In the genomic region with DNA sequence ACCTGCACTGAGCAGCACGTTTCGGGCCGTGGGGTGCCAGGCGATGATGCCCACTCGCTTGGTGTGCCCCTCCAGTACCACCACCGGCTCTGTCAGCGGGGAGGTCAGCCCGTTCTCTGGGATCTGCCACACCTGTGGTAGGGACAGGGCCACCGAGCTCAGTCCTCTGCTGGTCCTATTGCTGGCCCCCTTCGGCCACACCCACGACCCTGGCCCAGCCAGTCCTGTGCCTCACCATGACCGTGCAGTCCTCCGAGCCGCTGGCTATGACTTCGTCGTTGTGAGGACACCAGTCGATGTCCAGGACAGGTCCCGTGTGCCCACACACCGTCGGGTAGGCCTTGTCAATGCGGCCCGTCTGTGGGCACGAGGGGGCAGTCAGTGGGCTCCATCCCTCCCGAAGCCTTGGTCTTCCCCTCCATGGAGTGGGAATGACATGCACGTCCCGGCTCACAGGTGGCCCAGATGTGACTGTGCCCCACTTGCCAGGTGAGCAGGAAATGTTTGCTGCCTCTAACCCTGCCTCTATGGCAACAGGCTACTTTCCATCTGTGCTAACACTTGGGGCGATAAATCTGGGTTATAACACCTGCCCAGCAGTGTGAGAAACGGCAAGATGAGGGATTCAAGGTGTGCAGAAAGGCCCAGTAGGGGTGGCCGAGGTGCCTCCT, we compare ENCODE assay signal across 10 cellular contexts. TPM values are rescaled to one million over a fixed set of nuclear protein-coding genes. Genes with fewer than 3 reads are reported as not detected.
DNase-seq lines count a peak whose midpoint lies in the region; ATAC-seq and TF ChIP-seq lines count a peak whose summit lies in the region.
"Had no signal": no experiment of that assay in that cellular context is flagged by ENCODE, and none has a peak within 500 bp of the region (broad histone marks: within the 10 kb centered on the region; RNA-seq: fewer than 3 reads in every experiment).

No MANE protein-coding gene starts in this region.

- no peak overlapping the region for H3K4me3 ChIP-seq in right atrium auricular region
- H3K4me3 ChIP-seq in iPS-20b (ENCODE audit: low read length): peak overlapping the region; percentile 83; the same call in 1 of the 2 replicates

- H3K9me3 ChIP-seq in right atrium auricular region (no peaks in the 10 kb centered on the region), iPS-20b (ENCODE audit: insufficient read depth, low read depth, low read length) (no peaks in the 10 kb centered on the region)

- peak overlapping the region; percentile 84 for H3K27ac Mint-ChIP-seq in type B pancreatic cell

- H3K27me3 ChIP-seq in right atrium auricular region (no peaks in the 10 kb centered on the region), iPS-20b (ENCODE audit: insufficient read depth, low read length) (no peaks in the 10 kb centered on the region)

- ATAC-seq in Right ventricle myocardium inferior: no peak
- ATAC-seq in activated T-cell treated with anti-CD3 and anti-CD28 coated beads, Interleukin-2, amount 50 U/mL, for 4 hours: no peak
- ATAC-seq in GM21526 (IDR thresholded peaks at IDR 0.05; ENCODE audit: low FRiP score, unreplicated experiment): no peak
- ATAC-seq in HG03196 (IDR thresholded peaks at IDR 0.05; ENCODE audit: unreplicated experiment): no peak

- H3K36me3 Mint-ChIP-seq in activated T-cell treated with anti-CD3 and anti-CD28 coated beads, Interleukin-2, amount 50 U/mL, for 4 hours (ENCODE audit: insufficient read depth): no peaks in the 10 kb centered on the region
- H3K36me3 Mint-ChIP-seq in type B pancreatic cell: no peaks in the 10 kb centered on the region

- H3K4me3 Mint-ChIP-seq in activated T-cell treated with anti-CD3 and anti-CD28 coated beads, Interleukin-2, amount 50 U/mL, for 4 hours: peak overlapping the region; percentile 74
- H3K4me3 Mint-ChIP-seq in type B pancreatic cell: peak overlapping the region; percentile 88

- H3K9ac ChIP-seq in iPS-20b (ENCODE audit: low read depth, low read length): no peak overlapping the region

- H3K27me3 Mint-ChIP-seq in activated T-cell treated with anti-CD3 and anti-CD28 coated beads, Interleukin-2, amount 50 U/mL, for 4 hours (ENCODE audit: low read depth): no peaks in the 10 kb centered on the region
- H3K27me3 Mint-ChIP-seq in type B pancreatic cell: no peaks in the 10 kb centered on the region

- peaks cover 0 to 57% of the 10 kb centered on the region in 2 donors for H3K4me1 ChIP-seq in right atrium auricular region
- H3K4me1 ChIP-seq in iPS-20b (ENCODE audit: insufficient read depth, low read length): no peaks in the 10 kb centered on the region; the same call in 1 of the 2 replicates

- DNase-seq in Right ventricle myocardium inferior (ENCODE audit: missing footprints): peak; percentile 52
- DNase-seq in right atrium auricular region (ENCODE audit: low spot score): no peak
- no peak for DNase-seq in activated T-cell treated with anti-CD3 and anti-CD28 coated beads, Interleukin-2, amount 50 U/mL, for 4 hours
- DNase-seq in type B pancreatic cell (ENCODE audit: extremely low spot score, unreplicated experiment): no peak
- DNase-seq in superior temporal gyrus (ENCODE audit: extremely low spot score): no peak
- DNase-seq: SHP77 had no signal

- no peaks in the 10 kb centered on the region for H3K9me3 Mint-ChIP-seq in activated T-cell treated with anti-CD3 and anti-CD28 coated beads, Interleukin-2, amount 50 U/mL, for 4 hours
- H3K9me3 Mint-ChIP-seq in type B pancreatic cell: no peaks in the 10 kb centered on the region

- H3K36me3 ChIP-seq in right atrium auricular region (peaks cover 28% of the 10 kb centered on the region), iPS-20b (ENCODE audit: insufficient read depth, low read depth, low read length) (peaks cover 17% of the 10 kb centered on the region)

- no peak overlapping the region for H3K27ac ChIP-seq in right atrium auricular region
- H3K27ac ChIP-seq in iPS-20b (ENCODE audit: low read length): no peak overlapping the region

- H3K4me1 Mint-ChIP-seq in activated T-cell treated with anti-CD3 and anti-CD28 coated beads, Interleukin-2, amount 50 U/mL, for 4 hours (ENCODE audit: low read depth): peaks cover 70% of the 10 kb centered on the region
- peaks cover 3% of the 10 kb centered on the region for H3K4me1 Mint-ChIP-seq in type B pancreatic cell (ENCODE audit: unreplicated experiment)

- TF ChIP-seq CTCF in right atrium auricular region (IDR thresholded peaks at IDR 0.05) (no peak), type B pancreatic cell (conservative IDR thresholded peaks at IDR 0.05) (no peak)

- intact Hi-C loops in Right ventricle myocardium inferior (cut with DNase I): loop anchor here (2.0 kb wide), 1 partner anchor 27 kb away; a partner anchor contains a TSS

RNA-seq across cellular contexts. Expression of a gene that starts 1.4 kb away (rescaled TPM):
- total RNA-seq in Right ventricle myocardium inferior (26.6 TPM), right atrium auricular region (10 to 100 TPM; 16.0 to 25.5 TPM), type B pancreatic cell (ENCODE audit: low replicate concordance) (77.4 and 90.2 TPM in 2 replicates)
- total RNA-seq in activated T-cell treated with anti-CD3 and anti-CD28 coated beads, Interleukin-2, amount 50 U/mL, for 4 hours: 100 to 1,000 TPM in 2 of 3 donors, 10 to 100 TPM in 1; 97.5 to 139 (median 114) TPM

RNA-seq across cellular contexts. Expression of a gene that starts 4.4 kb away (rescaled TPM):
- 1.7 TPM for total RNA-seq in Right ventricle myocardium inferior
- 1 to 10 TPM; 1.9 to 2.8 TPM for total RNA-seq in right atrium auricular region
- total RNA-seq in activated T-cell treated with anti-CD3 and anti-CD28 coated beads, Interleukin-2, amount 50 U/mL, for 4 hours: 100 to 1,000 TPM in 2 of 3 donors, 10 to 100 TPM in 1; 61.5 to 114 (median 108) TPM
- 1.1 and 2.0 TPM in 2 replicates for total RNA-seq in type B pancreatic cell (ENCODE audit: low replicate concordance)
- total RNA-seq: HT1080 had no signal

RNA-seq across cellular contexts. Expression of a gene that starts 10.7 kb away (rescaled TPM):
- total RNA-seq in Right ventricle myocardium inferior: not detected
- total RNA-seq in right atrium auricular region: not detected
- not detected for total RNA-seq in activated T-cell treated with anti-CD3 and anti-CD28 coated beads, Interleukin-2, amount 50 U/mL, for 4 hours
- not detected in 2 replicates for total RNA-seq in type B pancreatic cell (ENCODE audit: low replicate concordance)
- total RNA-seq: HT1080 had no signal

RNA-seq across cellular contexts. Expression of a gene that starts 13.3 kb away (rescaled TPM):
- total RNA-seq in Right ventricle myocardium inferior (1.1 TPM), right atrium auricular region (1 to 10 TPM in 1 of 2 donors, not detected in 1; 1.3 TPM), type B pancreatic cell (ENCODE audit: low replicate concordance) (not detected in 2 replicates)
- total RNA-seq in activated T-cell treated with anti-CD3 and anti-CD28 coated beads, Interleukin-2, amount 50 U/mL, for 4 hours: 1 to 10 TPM in 2 of 3 donors, under 1 TPM in 1; 0.48 to 1.5 (median 1.1) TPM
- total RNA-seq: HT1080 had no signal

RNA-seq across cellular contexts. Expression of a gene that starts 13.6 kb away (rescaled TPM):
- 27.8 TPM for total RNA-seq in Right ventricle myocardium inferior
- total RNA-seq in right atrium auricular region: 10 to 100 TPM; 35.5 to 44.6 TPM
- total RNA-seq in activated T-cell treated with anti-CD3 and anti-CD28 coated beads, Interleukin-2, amount 50 U/mL, for 4 hours: 10 to 100 TPM; 90.3 to 97.2 (median 92.7) TPM
- 55.5 and 57.0 TPM in 2 replicates for total RNA-seq in type B pancreatic cell (ENCODE audit: low replicate concordance)

Comparison
In these comparisons a context has a peak if more than half of its experiments do, and no peak if none do; other contexts are left out.
1. RNA of a gene that starts 4.4 kb away (total RNA-seq): 61.5 to 114 TPM in activated T-cell treated with anti-CD3 and anti-CD28 coated beads, Interleukin-2, amount 50 U/mL, for 4 hours; 1.9 to 2.8 TPM in right atrium auricular region, 1.1 to 2.0 TPM in type B pancreatic cell and 1.7 TPM in Right ventricle myocardium inferior (single experiment); every median in the first group is over 10 times any median in the second.